ENCODE assay signal across 8 cellular contexts in genomic region chr16:62190426-62190825, GRCh38.
DNase-seq lines count a peak whose midpoint lies in the region; ATAC-seq and TF ChIP-seq lines count a peak whose summit lies in the region.
"Had no signal": no experiment of that assay in that cellular context is flagged by ENCODE, and none has a peak within 500 bp of the region (broad histone marks: within the 10 kb centered on the region; RNA-seq: fewer than 3 reads in every experiment).

No MANE protein-coding gene starts in this region.

- DNase-seq in GM06990 (ENCODE audit: extremely low read depth, insufficient read length) (no peak), MV-4-11 (lab: John Stamatoyannopoulos, UW) (peak; percentile 12), mammary epithelial cell (peak; percentile 17), left colon (no peak)
- DNase-seq in activated naive CD4-positive, alpha-beta T cell treated with anti-CD3 and anti-CD28 coated beads, Interleukin-2, amount 10 ng/mL, durations not matched to agents 7 days and 5 days: no peak

- no TSS peak for BruUV-seq in mammary epithelial cell (replicated peaks; lab: Mats Ljungman, UMichigan)

- H3K27me3 ChIP-seq in GM06990 (replicated peaks; ENCODE audit: control insufficient read depth, insufficient read depth, low read length) (no peaks in the 10 kb centered on the region), mammary epithelial cell (ENCODE audit: insufficient read depth, low read length) (no peaks in the 10 kb centered on the region)

- H2AFZ ChIP-seq in mammary epithelial cell (ENCODE audit: low read depth, low read length): no peak overlapping the region

- ATAC-seq in GM21528 (IDR thresholded peaks at IDR 0.05; ENCODE audit: low FRiP score, unreplicated experiment) (no peak), left colon (no peak)

- H3K9me3 ChIP-seq in mammary epithelial cell (replicated peaks; ENCODE audit: insufficient read depth, low read length): no peaks in the 10 kb centered on the region

- no peak overlapping the region for H3K27ac ChIP-seq in mammary epithelial cell (ENCODE audit: insufficient read depth, low read depth, low read length)

- TF ChIP-seq CTCF in GM06990 (IDR thresholded peaks at IDR 0.05; ENCODE audit: insufficient read depth, low read length, poor library complexity, severe bottlenecking) (peak; percentile 32), mammary epithelial cell (conservative IDR thresholded peaks at IDR 0.05 in 1 of 2, IDR thresholded peaks at IDR 0.05 in 1 of 2; ENCODE audit: extremely low read depth in 1 of 2, insufficient read depth in 1 of 2, low read depth in 1 of 2, low read length in 2 of 2) (peak; percentile 83 to 84), nephron (IDR thresholded peaks at IDR 0.05; ENCODE audit: unreplicated experiment in 3 of 3) (peak; percentile 70 to 80 (median 74))

- CTCF ChIA-PET in mammary epithelial cell (lab: Charles Lee; ENCODE audit: low non-redundant PET): interaction anchor here (0.5 to 1.1 kb wide), 3 partner anchors 64 to 120 kb away, joined by 3 to 12 read pairs (median 5); no protein-coding TSS in a partner anchor
- CTCF ChIA-PET in activated naive CD4-positive, alpha-beta T cell treated with anti-CD3 and anti-CD28 coated beads, Interleukin-2, amount 10 ng/mL, durations not matched to agents 7 days and 5 days (lab: Charles Lee): interaction anchor here (0.7 kb wide), 1 partner anchor 12 kb away, joined by 4 read pairs; no protein-coding TSS in a partner anchor

- in situ Hi-C loops in mammary epithelial cell (cut with MboI; ENCODE audit: low sequenced_read_pairs in 2 of 2): no loop called here

- H3K4me3 Mint-ChIP-seq in nephron: no peak overlapping the region
- no peak overlapping the region for H3K4me3 Mint-ChIP-seq in activated naive CD4-positive, alpha-beta T cell treated with anti-CD3 and anti-CD28 coated beads, Interleukin-2, amount 10 ng/mL, durations not matched to agents 7 days and 5 days
- H3K4me3 Mint-ChIP-seq: T-helper 2 cell treated with Interferon-gamma antibody and Interleukin-4, amounts not matched to agents 5 μg/mL and 100 μg/mL, for 36 hours had no signal

- H3K27me3 Mint-ChIP-seq in nephron (ENCODE audit: low read depth): no peaks in the 10 kb centered on the region
- H3K27me3 Mint-ChIP-seq in activated naive CD4-positive, alpha-beta T cell treated with anti-CD3 and anti-CD28 coated beads, Interleukin-2, amount 10 ng/mL, durations not matched to agents 7 days and 5 days: no peaks in the 10 kb centered on the region

- dilution Hi-C loops in mammary epithelial cell (cut with HindIII; ENCODE audit: low sequenced_read_pairs): no loop called here

- H3K4me1 ChIP-seq in mammary epithelial cell (ENCODE audit: insufficient read depth, low read length): no peaks in the 10 kb centered on the region

- no peak overlapping the region for H3K4me2 ChIP-seq in mammary epithelial cell (ENCODE audit: insufficient read depth, low read depth, low read length)

- H3K4me1 Mint-ChIP-seq in nephron: no peaks in the 10 kb centered on the region
- H3K4me1 Mint-ChIP-seq in activated naive CD4-positive, alpha-beta T cell treated with anti-CD3 and anti-CD28 coated beads, Interleukin-2, amount 10 ng/mL, durations not matched to agents 7 days and 5 days: no peaks in the 10 kb centered on the region

- H3K4me3 ChIP-seq in GM06990 (replicated peaks; ENCODE audit: low read depth, low read length) (no peak overlapping the region), mammary epithelial cell (replicated peaks in 1 of 3; ENCODE audit: insufficient read depth in 1 of 3, low read depth in 2 of 3, low read length in 3 of 3) (no peak overlapping the region)

- no peaks in the 10 kb centered on the region for H3K9me3 Mint-ChIP-seq in nephron
- H3K9me3 Mint-ChIP-seq in activated naive CD4-positive, alpha-beta T cell treated with anti-CD3 and anti-CD28 coated beads, Interleukin-2, amount 10 ng/mL, durations not matched to agents 7 days and 5 days: peaks cover 6% of the 10 kb centered on the region

- intact Hi-C loops in mammary epithelial cell (cut with micrococcal nuclease): loop anchor here (1.0 to 10.0 kb wide), 2 partner anchors 66 to 674 kb away; no protein-coding TSS in a partner anchor
- intact Hi-C loops in left colon (cut with DNase I, micrococcal nuclease): no loop called here

- H4K20me1 ChIP-seq in mammary epithelial cell (ENCODE audit: insufficient read depth, low read length): no peaks in the 10 kb centered on the region

- no peak overlapping the region for H3K9ac ChIP-seq in mammary epithelial cell (ENCODE audit: insufficient read depth, low read length)

- 8% methylated on average over 2 of the region's 2 CpGs for WGBS in mammary epithelial cell (ENCODE audit: low coverage, missing lambda C conversion rate)

- no peaks in the 10 kb centered on the region for H3K79me2 ChIP-seq in mammary epithelial cell (ENCODE audit: insufficient read depth, low read length)

- no peak overlapping the region for H3K27ac Mint-ChIP-seq in nephron
- H3K27ac Mint-ChIP-seq in activated naive CD4-positive, alpha-beta T cell treated with anti-CD3 and anti-CD28 coated beads, Interleukin-2, amount 10 ng/mL, durations not matched to agents 7 days and 5 days: no peak overlapping the region
- H3K27ac Mint-ChIP-seq: T-helper 2 cell treated with Interferon-gamma antibody and Interleukin-4, amounts not matched to agents 5 μg/mL and 100 μg/mL, for 36 hours had no signal

- H3K36me3 Mint-ChIP-seq in nephron (ENCODE audit: low read depth): no peaks in the 10 kb centered on the region
- H3K36me3 Mint-ChIP-seq in activated naive CD4-positive, alpha-beta T cell treated with anti-CD3 and anti-CD28 coated beads, Interleukin-2, amount 10 ng/mL, durations not matched to agents 7 days and 5 days: no peaks in the 10 kb centered on the region

- H3K36me3 ChIP-seq in GM06990 (ENCODE audit: control insufficient read depth, insufficient read depth, low read length): no peaks in the 10 kb centered on the region
- no peaks in the 10 kb centered on the region for H3K36me3 ChIP-seq in mammary epithelial cell (ENCODE audit: insufficient read depth, low read length)

Comparison
In these comparisons a context has a peak if more than half of its experiments do, and no peak if none do; other contexts are left out.
1. DNase-seq: peak in MV-4-11 (single experiment) and mammary epithelial cell (single experiment); none in GM06990 (single experiment), activated naive CD4-positive, alpha-beta T cell treated with anti-CD3 and anti-CD28 coated beads, Interleukin-2, amount 10 ng/mL, durations not matched to agents 7 days and 5 days (single experiment) and left colon (0 of 2).
2. CTCF ChIP-seq: peak in every context shown above with its lines; median percentile 84 in mammary epithelial cell; 74 in nephron; 32 in GM06990.